In the genomic region with DNA sequence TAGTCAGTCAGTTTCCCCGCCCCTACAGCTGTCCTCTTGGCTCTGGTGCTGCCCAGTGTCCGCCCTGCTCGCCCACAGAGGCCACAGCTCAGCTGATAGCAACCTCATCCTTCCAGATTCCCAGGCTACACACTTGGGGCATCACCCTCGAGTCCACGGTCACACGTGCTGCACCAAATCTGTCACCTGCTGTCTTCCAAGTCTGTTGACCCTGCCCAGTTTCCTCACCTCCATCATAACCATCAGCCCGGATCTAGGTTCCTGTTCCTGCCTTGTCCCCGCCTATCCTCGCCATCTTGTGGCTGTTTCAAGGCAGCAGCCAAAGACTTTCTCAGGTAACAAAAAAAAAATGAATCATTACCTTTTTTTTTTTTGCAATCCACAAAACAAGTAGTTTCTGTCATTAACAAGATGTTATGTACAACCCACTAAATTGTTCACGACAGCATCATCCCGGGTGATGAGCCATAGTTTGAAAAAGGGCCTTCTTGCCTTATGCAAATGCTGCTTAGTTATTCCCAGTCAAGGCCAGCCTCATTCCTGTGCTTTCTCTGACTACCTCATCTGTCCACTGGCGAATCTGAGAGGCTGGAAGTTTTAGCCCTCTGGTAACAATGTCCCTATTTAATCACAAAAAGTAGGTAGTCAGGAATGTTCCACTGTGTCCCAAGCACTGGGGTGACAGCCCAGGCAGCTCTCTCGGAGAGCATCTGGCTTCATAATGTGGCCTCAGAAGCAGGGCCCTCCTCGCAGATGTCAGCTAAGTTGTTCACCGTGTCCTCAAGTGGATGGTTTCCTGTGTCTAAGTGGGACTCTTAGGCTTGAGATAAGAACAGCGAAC, we compare ENCODE assay signal across 10 cellular contexts. TPM values are rescaled to one million over a fixed set of nuclear protein-coding genes. Genes with fewer than 3 reads are reported as not detected.
DNase-seq lines count a peak whose midpoint lies in the region; ATAC-seq, FAIRE-seq and TF ChIP-seq lines count a peak whose summit lies in the region.
"Had no signal": no experiment of that assay in that cellular context is flagged by ENCODE, and none has a peak within 500 bp of the region (broad histone marks: within the 10 kb centered on the region; RNA-seq: fewer than 3 reads in every experiment).

No MANE protein-coding gene starts in this region.

- ATAC-seq in GM21515 (IDR thresholded peaks at IDR 0.05; ENCODE audit: unreplicated experiment): no peak
- ATAC-seq in HG02588 (IDR thresholded peaks at IDR 0.05; ENCODE audit: unreplicated experiment): no peak

- TF ChIP-seq CTCF in retinal pigment epithelial cell (conservative IDR thresholded peaks at IDR 0.05; ENCODE audit: low read depth, low read length): peak; percentile 25

- peak; percentile 58 for DNase-seq in DMS 273 (lab: John Stamatoyannopoulos, UW; ENCODE audit: unreplicated experiment)
- DNase-seq in DMS 273 treated with DMSO at 0.1 percent for 48 hours (lab: John Stamatoyannopoulos, UW): no peak
- DNase-seq in OCI-M1 (lab: John Stamatoyannopoulos, UW): peak; percentile 52
- DNase-seq in epidermal melanocyte (ENCODE audit: insufficient read length, low spot score): peak; percentile 45
- no peak for DNase-seq in retinal pigment epithelial cell (ENCODE audit: low read depth)
- no peak for DNase-seq in GM12891 (ENCODE audit: insufficient read length, low spot score)
- DNase-seq: 8988T, activated gamma-delta T cell had no signal

- H3K4me3 ChIP-seq in retinal pigment epithelial cell (ENCODE audit: low read length): no peak overlapping the region

- FAIRE-seq in GM12891 (lab: Jason Lieb, UNC): no peak

- TF ChIP-seq POLR2A in GM12891 (IDR thresholded peaks at IDR 0.05; ENCODE audit: low read depth, low read length): no peak

TF ChIP-seq in GM12891, 5 proteins besides CTCF, POLR2A, EP300 and RAD21:
- no peak for TF ChIP-seq PAX5 (IDR thresholded peaks at IDR 0.05; ENCODE audit: insufficient read depth, low read length, severe bottlenecking)
- TF ChIP-seq SPI1 (IDR thresholded peaks at IDR 0.05; ENCODE audit: low read depth, low read length): no peak
- TF ChIP-seq POU2F2 (IDR thresholded peaks at IDR 0.05; ENCODE audit: low read depth, low read length): no peak
- TF ChIP-seq TAF1 (IDR thresholded peaks at IDR 0.05; ENCODE audit: low read depth, low read length): no peak
- no peak for TF ChIP-seq POLR2AphosphoS5 (IDR thresholded peaks at IDR 0.05; ENCODE audit: low read depth, low read length)

RNA-seq across cellular contexts. Expression of gene MIIP, which starts 4.9 kb away (rescaled TPM):
- polyA plus RNA-seq in GM12891 (2012; ENCODE audit: low read depth, missing spikeins): 43.9 TPM

RNA-seq across cellular contexts. Expression of gene MFN2, which starts 34.1 kb away (rescaled TPM):
- 29.8 TPM for polyA plus RNA-seq in GM12891 (2012; ENCODE audit: low read depth, missing spikeins)

RNA-seq across cellular contexts. Expression of gene TNFRSF8, which starts 48.7 kb away (rescaled TPM):
- 54.1 TPM for polyA plus RNA-seq in GM12891 (2012; ENCODE audit: low read depth, missing spikeins)

Comparison
In these comparisons a context has a peak if more than half of its experiments do, and no peak if none do; other contexts are left out.
1. DNase-seq: peak in DMS 273 (single experiment), OCI-M1 (single experiment) and epidermal melanocyte (single experiment); none in DMS 273 treated with DMSO at 0.1 percent for 48 hours (single experiment), retinal pigment epithelial cell (single experiment) and GM12891 (single experiment).